Comparison of ENCODE assay signal across 22 cellular contexts in the genomic region with DNA sequence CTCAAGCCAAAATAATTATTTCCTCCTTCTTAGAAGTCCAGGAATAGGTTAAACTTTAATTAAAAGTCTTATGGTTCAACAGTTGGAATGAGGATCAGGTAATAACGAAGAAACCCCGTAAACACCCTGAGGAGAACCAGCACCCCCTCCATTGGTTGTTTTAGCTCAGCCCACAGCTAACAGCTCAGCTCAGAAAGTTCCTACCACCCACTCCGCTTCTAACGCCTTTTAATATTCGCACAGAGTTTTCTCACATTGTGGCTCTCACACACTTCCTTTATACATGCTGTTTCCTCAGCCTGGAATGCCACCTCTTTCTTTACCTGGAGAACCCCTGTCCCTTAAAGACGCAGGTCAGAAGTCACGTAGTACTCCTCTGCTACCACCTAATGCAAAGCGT. TPM values are rescaled to one million over a fixed set of nuclear protein-coding genes. Genes with fewer than 3 reads are reported as not detected.
DNase-seq lines count a peak whose midpoint lies in the region; ATAC-seq, FAIRE-seq and TF ChIP-seq lines count a peak whose summit lies in the region.
"Had no signal": no experiment of that assay in that cellular context is flagged by ENCODE, and none has a peak within 500 bp of the region (broad histone marks: within the 10 kb centered on the region; RNA-seq: fewer than 3 reads in every experiment).

No MANE protein-coding gene starts in this region.

- no TSS peak for BruUV-seq in K562 (replicated peaks; lab: Mats Ljungman, UMichigan)

- no peak for ATAC-seq in activated naive CD8-positive, alpha-beta T cell treated with anti-CD3 and anti-CD28 coated beads, Interleukin-2, amount 50 U/mL, for 24 hours
- no peak for ATAC-seq in K562
- peak; percentile 35 to 60 (median 50) for ATAC-seq in natural killer cell
- ATAC-seq: HepG2 had no signal

- no peak overlapping the region for H3K4me2 ChIP-seq in K562 (ENCODE audit: insufficient read depth, low read length)
- H3K4me2 ChIP-seq: KMS-11 had no signal

- H3K9ac ChIP-seq in K562 (ENCODE audit: insufficient read depth in 1 of 2, low read depth in 2 of 2, low read length in 2 of 2), result no peak overlapping the region
- H3K9ac ChIP-seq: KMS-11 had no signal

- H3K36me3 Mint-ChIP-seq in activated naive CD8-positive, alpha-beta T cell treated with anti-CD3 and anti-CD28 coated beads, Interleukin-2, amount 50 U/mL, for 24 hours (ENCODE audit: low read depth), result peaks cover 5% of the 10 kb centered on the region
- H3K36me3 Mint-ChIP-seq in activated naive CD8-positive, alpha-beta T cell treated with anti-CD3 and anti-CD28 coated beads for 36 hours, result peaks cover 3% of the 10 kb centered on the region
- H3K36me3 Mint-ChIP-seq in natural killer cell, result peaks cover 37% of the 10 kb centered on the region

- H3K9me1 ChIP-seq in K562 (ENCODE audit: control insufficient read depth, insufficient read depth, low read length), result no peaks in the 10 kb centered on the region

- H3K36me3 ChIP-seq in K562 (ENCODE audit: control insufficient read depth, insufficient read depth, low read length) (no peaks in the 10 kb centered on the region), HAP-1 (replicated peaks) (no peaks in the 10 kb centered on the region)

- under 1% methylated on average over 8 of the region's 8 CpGs for WGBS in K562 (ENCODE audit: insufficient coverage, low coverage, missing lambda C conversion rate)

- CTCF ChIA-PET in K562 (lab: Yijun Ruan, JAX; ENCODE audit: low intra/inter-chr PET ratio), result no interaction called here

- H3K4me1 ChIP-seq in K562 (replicated peaks in 1 of 2; ENCODE audit: control insufficient read depth in 2 of 2, insufficient read depth in 2 of 2, low read length in 2 of 2) (no peaks in the 10 kb centered on the region; a peak in 2 of 5 replicates), HAP-1 (no peaks in the 10 kb centered on the region)

- H3K27ac Mint-ChIP-seq in activated naive CD8-positive, alpha-beta T cell treated with anti-CD3 and anti-CD28 coated beads, Interleukin-2, amount 50 U/mL, for 24 hours, result peak overlapping the region; percentile 33
- no peak overlapping the region for H3K27ac Mint-ChIP-seq in activated naive CD8-positive, alpha-beta T cell treated with anti-CD3 and anti-CD28 coated beads for 36 hours
- H3K27ac Mint-ChIP-seq in natural killer cell, result peak overlapping the region; percentile 91 to 92
- H3K27ac Mint-ChIP-seq: H9 had no signal

- no peak overlapping the region for H3K27ac ChIP-seq in K562 (ENCODE audit: extremely low read depth, low read depth, low read length)
- H3K27ac ChIP-seq: KMS-11 had no signal

- no peaks in the 10 kb centered on the region for H3K79me2 ChIP-seq in K562 (ENCODE audit: control insufficient read depth, insufficient read depth, low read length)

- TF ChIP-seq RAD21 in K562 (CRISPR knock-in tag; conservative IDR thresholded peaks at IDR 0.05 in 1 of 2, IDR thresholded peaks at IDR 0.05 in 1 of 2), result no peak

- peaks cover 11 to 42% of the 10 kb centered on the region in 2 experiments; a peak in 4 of 5 replicates for H3K27me3 ChIP-seq in K562 (ENCODE audit: control insufficient read depth in 2 of 2, insufficient read depth in 2 of 2, low read length in 2 of 2)
- H3K27me3 ChIP-seq in HAP-1 (ENCODE audit: low read depth), result peaks cover 24% of the 10 kb centered on the region

- FAIRE-seq in K562 (lab: Jason Lieb, UNC), result no peak
- no peak for FAIRE-seq in H54 (lab: Jason Lieb, UNC)
- FAIRE-seq: D721Med, HepG2 had no signal

- TF ChIP-seq EP300 in K562 (IDR thresholded peaks at IDR 0.05; ENCODE audit: low read length), result no peak

- H3K9me3 ChIP-seq in K562 (replicated peaks; ENCODE audit: control insufficient read depth, insufficient read depth, low read depth, low read length) (no peaks in the 10 kb centered on the region), HAP-1 (no peaks in the 10 kb centered on the region)

- intact Hi-C loops in K562 (cut with micrococcal nuclease), result no loop called here
- intact Hi-C loops in natural killer cell (cut with micrococcal nuclease), result loop anchor here (1.0 kb wide), 1 partner anchor 8 kb away; no protein-coding TSS in a partner anchor

- TF ChIP-seq POLR2A in K562 (conservative IDR thresholded peaks at IDR 0.05) (no peak), H54 (IDR thresholded peaks at IDR 0.05; ENCODE audit: low read depth, low read length) (no peak)

- H4K20me1 ChIP-seq in K562 (replicated peaks; ENCODE audit: control insufficient read depth, insufficient read depth, low read length), result no peaks in the 10 kb centered on the region

- no peaks in the 10 kb centered on the region for H3K9me3 Mint-ChIP-seq in activated naive CD8-positive, alpha-beta T cell treated with anti-CD3 and anti-CD28 coated beads, Interleukin-2, amount 50 U/mL, for 24 hours
- H3K9me3 Mint-ChIP-seq in activated naive CD8-positive, alpha-beta T cell treated with anti-CD3 and anti-CD28 coated beads for 36 hours, result no peaks in the 10 kb centered on the region
- H3K9me3 Mint-ChIP-seq in natural killer cell, result peaks cover 0 to 2% of the 10 kb centered on the region in 2 donors
- H3K9me3 Mint-ChIP-seq: H9 had no signal

- no peak overlapping the region for H2AFZ ChIP-seq in K562 (ENCODE audit: low read depth, low read length)

- peaks cover 90% of the 10 kb centered on the region for H3K4me1 Mint-ChIP-seq in activated naive CD8-positive, alpha-beta T cell treated with anti-CD3 and anti-CD28 coated beads, Interleukin-2, amount 50 U/mL, for 24 hours
- peaks cover 28% of the 10 kb centered on the region for H3K4me1 Mint-ChIP-seq in activated naive CD8-positive, alpha-beta T cell treated with anti-CD3 and anti-CD28 coated beads for 36 hours
- H3K4me1 Mint-ChIP-seq in natural killer cell, result peaks cover 87 to 95% of the 10 kb centered on the region in 2 donors

- no peak overlapping the region for H3K4me3 ChIP-seq in K562
- H3K4me3 ChIP-seq in HAP-1, result no peak overlapping the region

- no peak for TF ChIP-seq CTCF in K562 (IDR thresholded peaks at IDR 0.05 in 2 of 3, conservative IDR thresholded peaks at IDR 0.05 in 1 of 3; ENCODE audit: insufficient read depth in 2 of 3, low read depth in 1 of 3, low read length in 3 of 3)
- TF ChIP-seq CTCF in natural killer cell (IDR thresholded peaks at IDR 0.05), result no peak
- TF ChIP-seq CTCF in GM20000 (IDR thresholded peaks at IDR 0.05; ENCODE audit: extremely low read depth, missing control alignments), result no peak

- DNase-seq in activated naive CD8-positive, alpha-beta T cell treated with anti-CD3 and anti-CD28 coated beads, Interleukin-2, amount 50 U/mL, for 24 hours, result no peak
- DNase-seq in activated naive CD8-positive, alpha-beta T cell treated with anti-CD3 and anti-CD28 coated beads for 36 hours, result no peak
- no peak for DNase-seq in K562 (ENCODE audit: extremely low read depth in 1 of 4, low spot score in 3 of 4)
- no peak for DNase-seq in natural killer cell
- DNase-seq in HAP-1 (ENCODE audit: low spot score in 2 of 2), result no peak
- DNase-seq in GM20000 (ENCODE audit: low spot score), result no peak
- DNase-seq in H54 (ENCODE audit: insufficient read length, low spot score), result no peak
- DNase-seq: 8988T, C1 segment of cervical spinal cord, EL, GF-D8, H9, NCI-H1105, NCI-H2029 treated with DMSO at 0.1 percent for 48 hours, NCI-H226, NCI-H510A treated with DMSO at 0.1 percent for 48 hours, NCI-H748 treated with DMSO at 0.1 percent for 48 hours, SIG-M5 had no signal

- no peak overlapping the region for H3K4me3 Mint-ChIP-seq in activated naive CD8-positive, alpha-beta T cell treated with anti-CD3 and anti-CD28 coated beads, Interleukin-2, amount 50 U/mL, for 24 hours
- no peak overlapping the region for H3K4me3 Mint-ChIP-seq in activated naive CD8-positive, alpha-beta T cell treated with anti-CD3 and anti-CD28 coated beads for 36 hours
- H3K4me3 Mint-ChIP-seq in natural killer cell, result peak overlapping the region; percentile 77
- H3K4me3 Mint-ChIP-seq: H9 had no signal

- H3K27me3 Mint-ChIP-seq in activated naive CD8-positive, alpha-beta T cell treated with anti-CD3 and anti-CD28 coated beads, Interleukin-2, amount 50 U/mL, for 24 hours, result peaks cover under 1% of the 10 kb centered on the region
- H3K27me3 Mint-ChIP-seq in activated naive CD8-positive, alpha-beta T cell treated with anti-CD3 and anti-CD28 coated beads for 36 hours, result peaks cover 24% of the 10 kb centered on the region
- no peaks in the 10 kb centered on the region for H3K27me3 Mint-ChIP-seq in natural killer cell (ENCODE audit: low read depth in 2 of 2)

- in situ Hi-C loops in K562 (cut with MboI), result no loop called here
- in situ Hi-C loops in HAP-1 (cut with MboI; ENCODE audit: low sequenced_read_pairs), result no loop called here

- POLR2A ChIA-PET in K562 (lab: Yijun Ruan, JAX), result interaction anchor here (0.6 to 1.5 kb wide), 4 partner anchors 9 to 97 kb away, joined by 3 to 5 read pairs (median 3); no protein-coding TSS in a partner anchor

TF ChIP-seq in K562, 482 proteins besides CTCF, POLR2A, EP300 and RAD21:
- TF ChIP-seq HNRNPH1 (optimal IDR thresholded peaks at IDR 0.05; ENCODE audit: low read depth, low read length), result no peak
- peak; percentile 45; the same call in 1 of the 2 replicates for TF ChIP-seq RNF2 (IDR thresholded peaks at IDR 0.05)

RNA-seq across cellular contexts. Expression of a gene that starts 17.0 kb away (rescaled TPM):
- under 1 TPM; 0.08 to 0.25 TPM for total RNA-seq in activated naive CD8-positive, alpha-beta T cell treated with anti-CD3 and anti-CD28 coated beads for 36 hours
- total RNA-seq in K562 (2011; cell fraction: chromatin; rRNA removed; ENCODE audit: low replicate concordance), result not detected in 2 replicates
- total RNA-seq in K562 (2011; cell fraction: nucleolus; rRNA removed), result not detected in 2 replicates
- total RNA-seq in K562 (2011; cell fraction: nucleoplasm; rRNA removed), result not detected in 2 replicates
- total RNA-seq in K562 (2014; rRNA removed) (not detected in 2 replicates), K562 (2014; rRNA removed; fragmentation: Illumina TruSeq; extraction: Trizol) (not detected in 2 replicates), K562 (2015; rRNA removed; fragmentation: Illumina TruSeq; extraction: Trizol) (not detected in 2 replicates), K562 (2021) (not detected in 2 replicates), natural killer cell (100 to 1,000 TPM; 203 to 459 (median 405) TPM)
- polyA plus RNA-seq in K562 (2011; rRNA removed) (0.21 TPM in 1 of 2 replicates, not detected in the other), K562 (2014; fragmentation: Illumina TruSeq; extraction: Trizol) (not detected in 2 replicates), K562 (2014; fragmentation: Nextera tagmentation; extraction: Ambion mirVana) (not detected), K562 (2014; rRNA removed) (0.03 TPM in 1 of 2 replicates, not detected in the other)
- polyA plus RNA-seq in K562 (2011; cell fraction: cytosol; rRNA removed), result not detected in 2 replicates
- not detected in 2 replicates for polyA plus RNA-seq in K562 (2011; cell fraction: nucleus; rRNA removed)
- 0.17 TPM in 1 of 2 replicates, not detected in the other for polyA plus RNA-seq in K562 (2012)
- not detected in 2 replicates for polyA minus RNA-seq in K562 (2011; rRNA and poly(A)+ RNA removed)
- polyA minus RNA-seq in K562 (2011; cell fraction: cytosol; rRNA and poly(A)+ RNA removed), result not detected in 2 replicates
- polyA minus RNA-seq in K562 (2011; cell fraction: nucleus; rRNA and poly(A)+ RNA removed), result not detected in 2 replicates
- total RNA-seq: H9, HepG2, HT-29 had no signal
- polyA plus RNA-seq: HepG2 had no signal

Comparison
In these comparisons a context has a peak if more than half of its experiments do, and no peak if none do; other contexts are left out.
1. ATAC-seq: peak in natural killer cell (3 of 3); none in activated naive CD8-positive, alpha-beta T cell treated with anti-CD3 and anti-CD28 coated beads, Interleukin-2, amount 50 U/mL, for 24 hours (single experiment) and K562 (single experiment).
2. RNA of a gene that starts 17.0 kb away (total RNA-seq): 203 to 459 TPM in natural killer cell; 0.08 to 0.25 TPM in activated naive CD8-positive, alpha-beta T cell treated with anti-CD3 and anti-CD28 coated beads for 36 hours and not detected in K562; every median in the first group is over 100 times any median in the second.